In the genomic region with DNA sequence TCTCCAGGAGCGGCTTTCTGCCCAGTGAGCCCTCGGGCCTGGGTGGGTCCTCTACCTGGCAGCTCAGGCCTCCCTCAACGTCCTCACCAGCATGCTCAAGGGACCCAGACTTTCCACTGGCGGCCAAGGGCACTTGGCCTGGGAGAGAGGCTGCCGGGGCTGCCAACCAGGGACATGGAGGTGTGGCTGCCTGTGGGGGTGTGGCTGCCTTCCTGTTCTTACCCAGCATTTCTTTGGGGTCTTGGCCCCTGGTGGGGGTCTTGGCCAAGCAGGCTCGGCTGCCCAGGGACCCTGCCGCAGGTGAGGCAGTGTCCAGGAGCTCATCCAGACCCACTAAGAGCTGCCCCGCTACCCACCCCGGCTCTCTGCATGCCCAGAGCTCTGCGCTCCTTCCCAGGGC, we compare ENCODE assay signal across 20 cellular contexts. TPM values are rescaled to one million over a fixed set of nuclear protein-coding genes. Genes with fewer than 3 reads are reported as not detected.
DNase-seq lines count a peak whose midpoint lies in the region; ATAC-seq and TF ChIP-seq lines count a peak whose summit lies in the region.
"Had no signal": no experiment of that assay in that cellular context is flagged by ENCODE, and none has a peak within 500 bp of the region (broad histone marks: within the 10 kb centered on the region; RNA-seq: fewer than 3 reads in every experiment).

No MANE protein-coding gene starts in this region.

- POLR2A ChIA-PET in HEK293 (lab: Yijun Ruan, JAX), result no interaction called here

- no peak overlapping the region for H3K4me3 ChIP-seq in HEK293 (ENCODE audit: low read depth, low read length)
- H3K4me3 ChIP-seq in osteoblast (ENCODE audit: insufficient read depth, low read length), result no peak overlapping the region
- H3K4me3 ChIP-seq: A549 had no signal

- H3K9me3 ChIP-seq in HEK293 (ENCODE audit: control insufficient read depth, insufficient read depth, low read depth, low read length) (no peaks in the 10 kb centered on the region), osteoblast (ENCODE audit: low read depth, low read length) (no peaks in the 10 kb centered on the region)
- H3K9me3 ChIP-seq: A549, Caco-2 had no signal

- no peaks in the 10 kb centered on the region for H3K79me2 ChIP-seq in osteoblast (ENCODE audit: insufficient read depth, low read length)

- ATAC-seq in stimulated activated naive B cell treated with anti-CD40 and anti-IgM and Interleukin-4, amounts not matched to agents 10 μg/mL and 1 μg/mL and 100 μg/mL, for 72 hours (replicated peaks), result no peak
- ATAC-seq: A549; CD8-positive, alpha-beta T cell had no signal

- H3K4me1 ChIP-seq in HEK293 (ENCODE audit: control insufficient read depth, insufficient read depth, low read length), result no peaks in the 10 kb centered on the region
- peaks cover 11% of the 10 kb centered on the region for H3K4me1 ChIP-seq in osteoblast (ENCODE audit: insufficient read depth, low read length)
- H3K4me1 ChIP-seq: Caco-2 had no signal

- no peak for TF ChIP-seq CTCF in HEK293 (tag by site-specific recombination; IDR thresholded peaks at IDR 0.05)
- no peak for TF ChIP-seq CTCF in osteoblast (IDR thresholded peaks at IDR 0.05; ENCODE audit: extremely low read depth, low read depth, low read length)

- CTCF ChIA-PET in activated naive CD4-positive, alpha-beta T cell treated with anti-CD3 and anti-CD28 coated beads, Interleukin-2, amount 10 ng/mL, durations not matched to agents 7 days and 5 days (lab: Charles Lee), result no interaction called here
- CTCF ChIA-PET in HEK293 (lab: Yijun Ruan, JAX), result interaction anchor here (1.0 kb wide), 1 partner anchor 30 kb away, joined by 3 read pairs; no protein-coding TSS in a partner anchor

- no peak for DNase-seq in activated naive CD4-positive, alpha-beta T cell treated with anti-CD3 and anti-CD28 coated beads, Interleukin-2, amount 10 ng/mL, durations not matched to agents 7 days and 5 days
- peak; percentile 84 for DNase-seq in osteoblast (ENCODE audit: insufficient read length, low spot score, missing footprints)
- DNase-seq in stimulated activated naive B cell treated with anti-CD40 and anti-IgM and Interleukin-4, amounts not matched to agents 10 μg/mL and 1 μg/mL and 100 μg/mL, for 72 hours, result no peak
- DNase-seq in NCI-H2171 treated with DMSO at 0.1 percent for 48 hours (lab: John Stamatoyannopoulos, UW), result no peak
- DNase-seq in activated CD4-positive, alpha-beta T cell treated with anti-CD3 and anti-CD28 coated beads, Interleukin-2, amount 50 U/mL, for 48 hours, result no peak
- no peak for DNase-seq in putamen (ENCODE audit: low spot score)
- DNase-seq: AML-193; Caco-2; Calu3; CD4-positive, alpha-beta T cell; DMS79 treated with DMSO at 0.1 percent for 48 hours; GF-D8 had no signal

- H4K20me1 ChIP-seq in osteoblast (ENCODE audit: insufficient read depth, low read length), result no peaks in the 10 kb centered on the region

- no peak overlapping the region for H3K27ac ChIP-seq in HEK293 (ENCODE audit: extremely low read depth, low read depth, low read length)
- no peak overlapping the region for H3K27ac ChIP-seq in osteoblast (ENCODE audit: low read depth, low read length)
- H3K27ac ChIP-seq: 22Rv1, A549, C4-2B had no signal

- no peaks in the 10 kb centered on the region for H3K27me3 Mint-ChIP-seq in activated naive CD4-positive, alpha-beta T cell treated with anti-CD3 and anti-CD28 coated beads, Interleukin-2, amount 50 U/mL, for 24 hours
- peaks cover 14% of the 10 kb centered on the region for H3K27me3 Mint-ChIP-seq in activated naive CD4-positive, alpha-beta T cell treated with anti-CD3 and anti-CD28 coated beads, Interleukin-2, amount 10 ng/mL, durations not matched to agents 7 days and 5 days
- peaks cover 11 to 15% of the 10 kb centered on the region in 2 donors for H3K27me3 Mint-ChIP-seq in stimulated activated naive B cell treated with anti-CD40 and anti-IgM and Interleukin-4, amounts not matched to agents 10 μg/mL and 1 μg/mL and 100 μg/mL, for 72 hours
- H3K27me3 Mint-ChIP-seq: B cell; CD4-positive, alpha-beta T cell had no signal

- no peak overlapping the region for H3K4me3 Mint-ChIP-seq in activated naive CD4-positive, alpha-beta T cell treated with anti-CD3 and anti-CD28 coated beads, Interleukin-2, amount 50 U/mL, for 24 hours
- no peak overlapping the region for H3K4me3 Mint-ChIP-seq in activated naive CD4-positive, alpha-beta T cell treated with anti-CD3 and anti-CD28 coated beads, Interleukin-2, amount 10 ng/mL, durations not matched to agents 7 days and 5 days
- no peak overlapping the region for H3K4me3 Mint-ChIP-seq in stimulated activated naive B cell treated with anti-CD40 and anti-IgM and Interleukin-4, amounts not matched to agents 10 μg/mL and 1 μg/mL and 100 μg/mL, for 72 hours
- H3K4me3 Mint-ChIP-seq: B cell; CD4-positive, alpha-beta T cell; CD8-positive, alpha-beta T cell had no signal

- H3K4me2 ChIP-seq in osteoblast (ENCODE audit: insufficient read depth, low read length), result no peak overlapping the region
- H3K4me2 ChIP-seq: A549 had no signal

- H3K36me3 Mint-ChIP-seq in activated naive CD4-positive, alpha-beta T cell treated with anti-CD3 and anti-CD28 coated beads, Interleukin-2, amount 50 U/mL, for 24 hours, result no peaks in the 10 kb centered on the region
- H3K36me3 Mint-ChIP-seq in activated naive CD4-positive, alpha-beta T cell treated with anti-CD3 and anti-CD28 coated beads, Interleukin-2, amount 10 ng/mL, durations not matched to agents 7 days and 5 days, result no peaks in the 10 kb centered on the region
- H3K36me3 Mint-ChIP-seq in stimulated activated naive B cell treated with anti-CD40 and anti-IgM and Interleukin-4, amounts not matched to agents 10 μg/mL and 1 μg/mL and 100 μg/mL, for 72 hours, result no peaks in the 10 kb centered on the region
- H3K36me3 Mint-ChIP-seq: CD8-positive, alpha-beta T cell had no signal

- H3K36me3 ChIP-seq in HEK293 (ENCODE audit: control insufficient read depth in 2 of 2, insufficient read depth in 1 of 2, low read length in 2 of 2), result no peaks in the 10 kb centered on the region
- H3K36me3 ChIP-seq in osteoblast (ENCODE audit: insufficient read depth, low read length), result no peaks in the 10 kb centered on the region

- H3K9me3 Mint-ChIP-seq in activated naive CD4-positive, alpha-beta T cell treated with anti-CD3 and anti-CD28 coated beads, Interleukin-2, amount 50 U/mL, for 24 hours, result no peaks in the 10 kb centered on the region
- H3K9me3 Mint-ChIP-seq in activated naive CD4-positive, alpha-beta T cell treated with anti-CD3 and anti-CD28 coated beads, Interleukin-2, amount 10 ng/mL, durations not matched to agents 7 days and 5 days, result no peaks in the 10 kb centered on the region
- H3K9me3 Mint-ChIP-seq in stimulated activated naive B cell treated with anti-CD40 and anti-IgM and Interleukin-4, amounts not matched to agents 10 μg/mL and 1 μg/mL and 100 μg/mL, for 72 hours, result no peaks in the 10 kb centered on the region
- H3K9me3 Mint-ChIP-seq: CD4-positive, alpha-beta T cell; CD8-positive, alpha-beta T cell had no signal

- H3K27ac Mint-ChIP-seq in activated naive CD4-positive, alpha-beta T cell treated with anti-CD3 and anti-CD28 coated beads, Interleukin-2, amount 50 U/mL, for 24 hours, result peak overlapping the region; percentile 51
- no peak overlapping the region for H3K27ac Mint-ChIP-seq in activated naive CD4-positive, alpha-beta T cell treated with anti-CD3 and anti-CD28 coated beads, Interleukin-2, amount 10 ng/mL, durations not matched to agents 7 days and 5 days
- peak overlapping the region; percentile 7 for H3K27ac Mint-ChIP-seq in stimulated activated naive B cell treated with anti-CD40 and anti-IgM and Interleukin-4, amounts not matched to agents 10 μg/mL and 1 μg/mL and 100 μg/mL, for 72 hours
- H3K27ac Mint-ChIP-seq: B cell; CD4-positive, alpha-beta T cell; CD8-positive, alpha-beta T cell had no signal

- H3K27me3 ChIP-seq in osteoblast (ENCODE audit: insufficient read depth, low read length), result peaks cover 28% of the 10 kb centered on the region

- no peak overlapping the region for H2AFZ ChIP-seq in osteoblast (ENCODE audit: low read length)

- no peaks in the 10 kb centered on the region for H3K4me1 Mint-ChIP-seq in activated naive CD4-positive, alpha-beta T cell treated with anti-CD3 and anti-CD28 coated beads, Interleukin-2, amount 50 U/mL, for 24 hours
- H3K4me1 Mint-ChIP-seq in activated naive CD4-positive, alpha-beta T cell treated with anti-CD3 and anti-CD28 coated beads, Interleukin-2, amount 10 ng/mL, durations not matched to agents 7 days and 5 days, result no peaks in the 10 kb centered on the region
- peaks cover 0 to 2% of the 10 kb centered on the region in 2 donors for H3K4me1 Mint-ChIP-seq in stimulated activated naive B cell treated with anti-CD40 and anti-IgM and Interleukin-4, amounts not matched to agents 10 μg/mL and 1 μg/mL and 100 μg/mL, for 72 hours
- H3K4me1 Mint-ChIP-seq: B cell had no signal

TF ChIP-seq in HEK293, 187 proteins besides CTCF, POLR2A, EP300 and RAD21:
- TF ChIP-seq ZNF174 (tag by site-specific recombination; IDR thresholded peaks at IDR 0.05) (no peak), KLF9 (tag by site-specific recombination; IDR thresholded peaks at IDR 0.05; ENCODE audit: low read depth) (0 out of 2 replicates have a peak, but pooled peaks have one; percentile 33), ZNF626 (tag by site-specific recombination; IDR thresholded peaks at IDR 0.05) (no peak)
- TF ChIP-seq, protein P1, sequence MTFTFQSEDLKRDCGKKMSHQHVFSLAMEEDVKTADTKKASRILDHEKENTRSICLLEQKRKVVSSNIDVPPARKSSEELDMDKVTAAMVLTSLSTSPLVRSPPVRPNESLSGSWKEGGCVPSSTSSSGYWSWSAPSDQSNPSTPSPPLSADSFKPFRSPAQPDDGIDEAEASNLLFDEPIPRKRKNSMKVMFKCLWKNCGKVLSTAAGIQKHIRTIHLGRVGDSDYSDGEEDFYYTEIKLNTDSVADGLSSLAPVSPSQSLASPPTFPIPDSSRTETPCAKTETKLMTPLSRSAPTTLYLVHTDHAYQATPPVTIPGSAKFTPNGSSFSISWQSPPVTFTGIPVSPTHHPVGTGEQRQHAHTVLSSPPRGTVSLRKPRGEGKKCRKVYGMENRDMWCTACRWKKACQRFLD (tag by site-specific recombination; IDR thresholded peaks at IDR 0.05), result no peak

RNA-seq across cellular contexts. Expression of a gene that starts 7.2 kb away (rescaled TPM):
- 6.8 and 12.7 TPM in 2 replicates for total RNA-seq in osteoblast

RNA-seq across cellular contexts. Expression of a gene that starts 47.9 kb away (rescaled TPM):
- total RNA-seq in osteoblast, result under 0.01 TPM in 1 of 2 replicates, not detected in the other
- total RNA-seq: A172, Calu3 had no signal

RNA-seq across cellular contexts. Expression of a gene that starts 51.0 kb away (rescaled TPM):
- under 0.01 TPM in 1 of 2 replicates, not detected in the other for total RNA-seq in osteoblast
- total RNA-seq: CD4-positive, alpha-beta T cell had no signal
